In genomic region chr9:95857896-95858295, GRCh38 we compare ENCODE assay signal across 17 cellular contexts. TPM values are rescaled to one million over a fixed set of nuclear protein-coding genes. Genes with fewer than 3 reads are reported as not detected.
DNase-seq lines count a peak whose midpoint lies in the region; ATAC-seq and TF ChIP-seq lines count a peak whose summit lies in the region.
"Had no signal": no experiment of that assay in that cellular context is flagged by ENCODE, and none has a peak within 500 bp of the region (broad histone marks: within the 10 kb centered on the region; RNA-seq: fewer than 3 reads in every experiment).

No MANE protein-coding gene starts in this region.

- TF ChIP-seq CTCF in stomach (IDR thresholded peaks at IDR 0.05): no peak

- peaks cover 11% of the 10 kb centered on the region for H3K9me3 Mint-ChIP-seq in activated naive CD8-positive, alpha-beta T cell treated with anti-CD3 and anti-CD28 coated beads for 36 hours

- TF ChIP-seq POLR2A in stomach (IDR thresholded peaks at IDR 0.05): no peak

- in situ Hi-C loops in G401 (cut with HindIII; ENCODE audit: low sequenced_read_pairs): no loop called here

- no peak overlapping the region for H3K27ac Mint-ChIP-seq in activated naive CD8-positive, alpha-beta T cell treated with anti-CD3 and anti-CD28 coated beads for 36 hours

- H3K4me3 ChIP-seq in stomach: no peak overlapping the region
- H3K4me3 ChIP-seq: mucosa of descending colon, transverse colon had no signal

- H3K36me3 Mint-ChIP-seq in activated naive CD8-positive, alpha-beta T cell treated with anti-CD3 and anti-CD28 coated beads for 36 hours: peaks cover 15% of the 10 kb centered on the region

- peak overlapping the region in 3 of 5 donors; percentile 6 to 63 (median 30) for H3K27ac ChIP-seq in stomach
- H3K27ac ChIP-seq: transverse colon had no signal

- ATAC-seq in HG02642 (IDR thresholded peaks at IDR 0.05; ENCODE audit: poor library complexity, unreplicated experiment): peak; percentile 63
- no peak for ATAC-seq in GM21447 (IDR thresholded peaks at IDR 0.05; ENCODE audit: unreplicated experiment)
- ATAC-seq: mucosa of descending colon had no signal

- peaks cover 0 to 26% (median 13%) of the 10 kb centered on the region in 4 donors for H3K4me1 ChIP-seq in stomach

- peaks cover 0 to 11% (median 6%) of the 10 kb centered on the region in 4 donors for H3K9me3 ChIP-seq in stomach

- peaks cover 24% of the 10 kb centered on the region for H3K4me1 Mint-ChIP-seq in activated naive CD8-positive, alpha-beta T cell treated with anti-CD3 and anti-CD28 coated beads for 36 hours

- H3K36me3 ChIP-seq in stomach: no peaks in the 10 kb centered on the region
- H3K36me3 ChIP-seq: transverse colon had no signal

- H3K27me3 ChIP-seq in stomach: no peaks in the 10 kb centered on the region
- H3K27me3 ChIP-seq: transverse colon had no signal

- no peaks in the 10 kb centered on the region for H3K27me3 Mint-ChIP-seq in activated naive CD8-positive, alpha-beta T cell treated with anti-CD3 and anti-CD28 coated beads for 36 hours
- H3K27me3 Mint-ChIP-seq: brain had no signal

- intact Hi-C loops in stomach (cut with DNase I; ENCODE audit: low total_unique reads): no loop called here

- no peak overlapping the region for H3K4me3 Mint-ChIP-seq in activated naive CD8-positive, alpha-beta T cell treated with anti-CD3 and anti-CD28 coated beads for 36 hours
- H3K4me3 Mint-ChIP-seq: brain had no signal

- DNase-seq in NOMO-1 treated with DMSO at 0.1 percent for 48 hours (lab: John Stamatoyannopoulos, UW; ENCODE audit: unreplicated experiment) (peak; percentile 39), NOMO-1 treated with dmso at 0.1 percent for 144 hours (lab: John Stamatoyannopoulos, UW; ENCODE audit: unreplicated experiment) (no peak), NCI-H69 (lab: John Stamatoyannopoulos, UW) (peak; percentile 9), stomach (no peak), G401 (ENCODE audit: low spot score) (no peak)
- no peak for DNase-seq in activated naive CD8-positive, alpha-beta T cell treated with anti-CD3 and anti-CD28 coated beads for 36 hours
- DNase-seq: activated CD4-positive, alpha-beta T cell treated with anti-CD3 and anti-CD28 coated beads, Interleukin-2, amount 50 U/mL, for 4 hours; activated gamma-delta T cell treated with Interleukin-2 at 50 U/mL for 16 hours; COR-L47; effector CD4-positive, alpha-beta T cell; mucosa of descending colon; NCI-H2029; stimulated activated CD4-positive, alpha-beta T cell treated with anti-CD3 and anti-CD28 coated beads, Interleukin-12 subunit alpha, Interleukin-12 subunit beta, amount 100 ng/mL, for 4 hours; transverse colon had no signal

- TF ChIP-seq EP300 in stomach (IDR thresholded peaks at IDR 0.05): no peak

RNA-seq across cellular contexts. Expression of gene ERCC6L2, which starts 17.6 kb away (rescaled TPM):
- 100 to 1,000 TPM in 2 of 5 donors, 10 to 100 TPM in 3; 17.7 to 218 (median 66.2) TPM for total RNA-seq in stomach
- 1 to 10 TPM; 3.9 to 6.9 (median 5.4) TPM for polyA plus RNA-seq in stomach
- 26.6 and 62.7 TPM in 2 replicates for total RNA-seq in G401 (2014; rRNA removed; shearing (Covaris generic))
- 10 to 100 TPM; 33.8 to 34.5 TPM for total RNA-seq in activated naive CD8-positive, alpha-beta T cell treated with anti-CD3 and anti-CD28 coated beads for 36 hours

Comparison
In these comparisons a context has a peak if more than half of its experiments do, and no peak if none do; other contexts are left out.
1. DNase-seq: peak in NOMO-1 treated with DMSO at 0.1 percent for 48 hours (single experiment) and NCI-H69 (single experiment); none in NOMO-1 treated with dmso at 0.1 percent for 144 hours (single experiment), stomach (single experiment), G401 (single experiment) and activated naive CD8-positive, alpha-beta T cell treated with anti-CD3 and anti-CD28 coated beads for 36 hours (single experiment).